In the genomic region with DNA sequence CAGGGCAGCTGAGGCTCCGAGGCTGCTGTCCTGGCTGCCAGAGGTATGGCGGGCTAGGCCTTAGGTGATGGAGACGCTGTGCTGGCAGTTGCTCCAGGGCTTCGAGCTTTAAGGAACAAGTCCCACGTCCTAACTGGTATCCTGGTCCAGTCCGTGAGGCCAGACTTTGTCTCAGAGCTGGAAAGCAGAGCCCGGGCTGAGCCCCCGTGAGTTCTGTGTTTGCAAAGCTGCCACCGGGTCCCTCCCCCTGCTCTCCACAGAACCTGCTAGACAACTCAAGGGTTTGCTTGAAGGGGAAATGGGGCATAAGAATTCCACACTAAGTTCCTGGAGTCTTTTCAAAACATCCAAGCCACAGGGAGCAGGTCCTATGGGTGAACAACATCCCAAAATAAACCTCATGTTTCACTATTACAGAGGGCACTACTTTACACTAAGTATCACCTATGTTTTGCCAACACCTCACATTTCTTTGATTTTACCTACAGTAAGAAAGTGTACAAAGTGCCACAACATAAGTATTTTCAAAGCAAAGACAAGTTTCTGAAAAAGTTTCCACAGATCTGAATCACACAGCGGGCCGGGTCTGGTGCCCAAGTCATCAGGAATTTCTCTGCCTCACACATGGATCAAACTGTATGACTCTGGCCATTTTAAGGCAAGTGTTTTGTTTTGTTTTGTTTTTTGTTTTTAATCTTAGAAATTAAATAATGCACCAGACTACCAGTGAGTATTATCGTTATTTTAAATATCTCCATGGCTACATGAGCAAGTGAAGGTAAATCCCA, we compare ENCODE assay signal across 21 cellular contexts.
DNase-seq lines count a peak whose midpoint lies in the region; ATAC-seq, FAIRE-seq and TF ChIP-seq lines count a peak whose summit lies in the region.
"Had no signal": no experiment of that assay in that cellular context is flagged by ENCODE, and none has a peak within 500 bp of the region (broad histone marks: within the 10 kb centered on the region; RNA-seq: fewer than 3 reads in every experiment).

No MANE protein-coding gene starts in this region.

- H3K4me3 Mint-ChIP-seq in stimulated activated effector memory CD8-positive, alpha-beta T cell treated with anti-CD3 and anti-CD28 coated beads, Interleukin-12 subunit alpha, Interleukin-12 subunit beta, amount 100 ng/mL, for 72 hours = no peak overlapping the region
- H3K4me3 Mint-ChIP-seq: activated CD4-positive, alpha-beta T cell treated with anti-CD3 and anti-CD28 coated beads, Interleukin-2, amount 10 ng/mL, durations not matched to agents 7 days and 5 days; activated T-helper 1 cell treated with anti-CD3 and anti-CD28 coated beads, Interleukin-12 subunit alpha, Interleukin-12 subunit beta, Interleukin-2, Interleukin-4 antibody, amounts not matched to agents 30 ng/mL and 10 ng/mL and 1 ng/mL, durations not matched to agents 14 hours and 24 hours and 36 hours; T-helper 2 cell treated with Interferon-gamma antibody and Interleukin-4, amounts not matched to agents 5 μg/mL and 100 μg/mL, for 36 hours had no signal

- no peaks in the 10 kb centered on the region for H3K4me1 Mint-ChIP-seq in stimulated activated effector memory CD8-positive, alpha-beta T cell treated with anti-CD3 and anti-CD28 coated beads, Interleukin-12 subunit alpha, Interleukin-12 subunit beta, amount 100 ng/mL, for 72 hours

- no peak for TF ChIP-seq CTCF in stomach (IDR thresholded peaks at IDR 0.05)

- DNase-seq in GM12891 (ENCODE audit: insufficient read length, low spot score) = no peak
- DNase-seq in NCI-H510A (lab: John Stamatoyannopoulos, UW) = peak; percentile 77
- DNase-seq in kidney tubule cell (ENCODE audit: low spot score) = peak; percentile 14
- DNase-seq in stomach = peak; percentile 42
- DNase-seq in stimulated activated effector memory CD8-positive, alpha-beta T cell treated with anti-CD3 and anti-CD28 coated beads, Interleukin-12 subunit alpha, Interleukin-12 subunit beta, amount 100 ng/mL, for 72 hours (ENCODE audit: low spot score in 2 of 2) = no peak
- DNase-seq in posterior cingulate gyrus = no peak
- no peak for DNase-seq in KG1 (lab: John Stamatoyannopoulos, UW)
- DNase-seq: activated CD4-positive, alpha-beta T cell treated with anti-CD3 and anti-CD28 coated beads, Interleukin-2, amount 10 ng/mL, durations not matched to agents 7 days and 5 days; activated naive CD4-positive, alpha-beta T cell treated with anti-CD3 and anti-CD28 coated beads, Interleukin-2, amount 50 U/mL, for 16 hours; cortex of kidney; mesenchymal stem cell; NCI-H146; NCI-H2171 treated with DMSO at 0.1 percent for 48 hours; NCI-H774; nucleus accumbens; small intestine; stimulated activated CD4-positive, alpha-beta T cell treated with anti-CD3 and anti-CD28 coated beads, Interleukin-1b, Interleukin-23, amount 100 ng/mL, for 48 hours; WERI-Rb-1 had no signal

- H3K27ac ChIP-seq in stomach = no peak overlapping the region
- H3K27ac ChIP-seq: cardiac muscle cell, WERI-Rb-1 had no signal

- H3K27me3 ChIP-seq in stomach = no peaks in the 10 kb centered on the region
- H3K27me3 ChIP-seq: cardiac muscle cell had no signal

- no peaks in the 10 kb centered on the region for H3K9me3 ChIP-seq in stomach

- peak; percentile 16 for FAIRE-seq in GM12891 (lab: Jason Lieb, UNC)
- FAIRE-seq: small intestine had no signal

- no peaks in the 10 kb centered on the region for H3K9me3 Mint-ChIP-seq in stimulated activated effector memory CD8-positive, alpha-beta T cell treated with anti-CD3 and anti-CD28 coated beads, Interleukin-12 subunit alpha, Interleukin-12 subunit beta, amount 100 ng/mL, for 72 hours
- H3K9me3 Mint-ChIP-seq: activated CD4-positive, alpha-beta T cell treated with anti-CD3 and anti-CD28 coated beads, Interleukin-2, amount 10 ng/mL, durations not matched to agents 7 days and 5 days; activated T-helper 1 cell treated with anti-CD3 and anti-CD28 coated beads, Interleukin-12 subunit alpha, Interleukin-12 subunit beta, Interleukin-2, Interleukin-4 antibody, amounts not matched to agents 30 ng/mL and 10 ng/mL and 1 ng/mL, durations not matched to agents 14 hours and 24 hours and 36 hours; T-helper 2 cell treated with Interferon-gamma antibody and Interleukin-4, amounts not matched to agents 5 μg/mL and 100 μg/mL, for 36 hours had no signal

- ATAC-seq in stimulated activated effector memory CD8-positive, alpha-beta T cell treated with anti-CD3 and anti-CD28 coated beads, Interleukin-12 subunit alpha, Interleukin-12 subunit beta, amount 100 ng/mL, for 72 hours = no peak

- no peaks in the 10 kb centered on the region for H3K36me3 Mint-ChIP-seq in stimulated activated effector memory CD8-positive, alpha-beta T cell treated with anti-CD3 and anti-CD28 coated beads, Interleukin-12 subunit alpha, Interleukin-12 subunit beta, amount 100 ng/mL, for 72 hours

- intact Hi-C loops in stomach (cut with DNase I; ENCODE audit: low total_unique reads) = no loop called here
- intact Hi-C loops in posterior cingulate gyrus (cut with DNase I) = no loop called here

- no peak overlapping the region for H3K4me3 ChIP-seq in stomach
- H3K4me3 ChIP-seq: cardiac muscle cell had no signal

- H3K27ac Mint-ChIP-seq in stimulated activated effector memory CD8-positive, alpha-beta T cell treated with anti-CD3 and anti-CD28 coated beads, Interleukin-12 subunit alpha, Interleukin-12 subunit beta, amount 100 ng/mL, for 72 hours = no peak overlapping the region
- H3K27ac Mint-ChIP-seq: activated CD4-positive, alpha-beta T cell treated with anti-CD3 and anti-CD28 coated beads, Interleukin-2, amount 10 ng/mL, durations not matched to agents 7 days and 5 days; activated T-helper 1 cell treated with anti-CD3 and anti-CD28 coated beads, Interleukin-12 subunit alpha, Interleukin-12 subunit beta, Interleukin-2, Interleukin-4 antibody, amounts not matched to agents 30 ng/mL and 10 ng/mL and 1 ng/mL, durations not matched to agents 14 hours and 24 hours and 36 hours; T-helper 2 cell treated with Interferon-gamma antibody and Interleukin-4, amounts not matched to agents 5 μg/mL and 100 μg/mL, for 36 hours had no signal

- WGBS in stomach, 5 donors = 51 to 63% (median 60%) methylated on average over 11 to 12 of the region's 12 CpGs

- no peaks in the 10 kb centered on the region for H3K36me3 ChIP-seq in stomach
- H3K36me3 ChIP-seq: cardiac muscle cell had no signal

- TF ChIP-seq POLR2A in GM12891 (IDR thresholded peaks at IDR 0.05; ENCODE audit: low read depth, low read length) (no peak), stomach (IDR thresholded peaks at IDR 0.05) (no peak)

- no peak for TF ChIP-seq EP300 in stomach (IDR thresholded peaks at IDR 0.05)

- H3K4me1 ChIP-seq in stomach = peaks cover 6 to 49% (median 30%) of the 10 kb centered on the region in 4 donors

TF ChIP-seq in GM12891, 5 proteins besides CTCF, POLR2A, EP300 and RAD21:
- no peak for TF ChIP-seq POU2F2 (IDR thresholded peaks at IDR 0.05; ENCODE audit: low read depth, low read length)
- TF ChIP-seq PAX5 (IDR thresholded peaks at IDR 0.05; ENCODE audit: insufficient read depth, low read length, severe bottlenecking) = no peak
- no peak for TF ChIP-seq POLR2AphosphoS5 (IDR thresholded peaks at IDR 0.05; ENCODE audit: low read depth, low read length)

Comparison
In these comparisons a context has a peak if more than half of its experiments do, and no peak if none do; other contexts are left out.
1. DNase-seq: peak in NCI-H510A (single experiment), kidney tubule cell (single experiment) and stomach (single experiment); none in GM12891 (single experiment), stimulated activated effector memory CD8-positive, alpha-beta T cell treated with anti-CD3 and anti-CD28 coated beads, Interleukin-12 subunit alpha, Interleukin-12 subunit beta, amount 100 ng/mL, for 72 hours (0 of 2), posterior cingulate gyrus (0 of 10) and KG1 (single experiment).